In the genomic region with DNA sequence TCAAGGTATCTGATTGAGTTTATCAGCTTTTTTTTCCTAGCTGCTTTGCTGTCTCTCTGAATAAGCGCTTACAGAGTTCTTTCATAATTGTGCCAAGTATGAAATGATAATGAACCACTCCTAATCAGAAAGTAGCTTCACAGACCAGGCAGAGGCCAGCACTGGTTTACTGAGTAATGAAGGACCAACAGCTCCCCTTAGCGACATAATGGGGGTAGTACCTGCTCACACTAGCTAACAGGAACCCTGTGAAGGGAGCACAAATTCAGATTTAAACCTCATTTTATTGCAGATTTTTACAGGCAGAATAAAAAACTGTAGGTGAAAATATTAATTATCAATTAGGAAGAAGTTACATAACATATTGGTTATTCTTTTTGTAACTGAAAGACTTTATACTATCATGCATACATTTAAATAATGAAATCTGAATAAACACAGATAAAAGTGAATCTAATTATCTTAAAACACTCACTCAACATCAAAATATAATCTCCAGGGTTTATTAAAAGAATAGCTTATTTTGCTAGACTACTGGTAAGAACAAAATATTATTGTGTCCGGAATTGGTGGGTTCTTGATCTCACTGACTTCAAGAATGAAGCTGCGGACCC, we compare ENCODE assay signal across 9 cellular contexts. TPM values are rescaled to one million over a fixed set of nuclear protein-coding genes. Genes with fewer than 3 reads are reported as not detected.
A peak's percentile ranks its signal among the peaks of the same experiment; 100 is the strongest.
DNase-seq lines count a peak whose midpoint lies in the region; ATAC-seq, FAIRE-seq and TF ChIP-seq lines count a peak whose summit lies in the region.
"Had no signal": no experiment of that assay in that cellular context is flagged by ENCODE, and none has a peak within 500 bp of the region (broad histone marks: within the 10 kb centered on the region; RNA-seq: fewer than 3 reads in every experiment).

No MANE protein-coding gene starts in this region.

- no peaks in the 10 kb centered on the region for H3K79me2 ChIP-seq in GM12878 (ENCODE audit: control insufficient read depth, insufficient read depth, low read length)

- SMC1A ChIA-PET in GM12878 (lab: Charles Lee; ENCODE audit: uncharacterized antibody, unreplicated experiment): interaction anchor here (0.6 to 2.1 kb wide), 7 partner anchors 107 to 748 kb away, joined by 3 to 10 read pairs (median 4); no protein-coding TSS in a partner anchor

- peak; percentile 18 to 63 (median 39); a peak in 3 of 6 replicates for TF ChIP-seq CTCF in GM12878 (IDR thresholded peaks at IDR 0.05 in 2 of 3, conservative IDR thresholded peaks at IDR 0.05 in 1 of 3; ENCODE audit: control insufficient read depth in 2 of 3, extremely low read depth in 1 of 3, insufficient read depth in 1 of 3, low read depth in 3 of 3, low read length in 3 of 3)

- H3K27ac Mint-ChIP-seq in activated naive CD4-positive, alpha-beta T cell treated with anti-CD3 and anti-CD28 coated beads for 36 hours: no peak overlapping the region
- H3K27ac Mint-ChIP-seq in activated naive CD4-positive, alpha-beta T cell treated with anti-CD3 and anti-CD28 coated beads, Interleukin-2, amount 10 ng/mL, durations not matched to agents 7 days and 5 days: no peak overlapping the region
- H3K27ac Mint-ChIP-seq: stimulated activated naive CD8-positive, alpha-beta T cell treated with anti-CD3 and anti-CD28 coated beads, Interleukin-15, Interleukin-2, amounts not matched to agents 100 ng/mL and 50 ng/mL, for 24 hours had no signal

- no peak overlapping the region for H2AFZ ChIP-seq in GM12878 (ENCODE audit: control insufficient read depth, low read depth, low read length)

- TF ChIP-seq EP300 in GM12878 (IDR thresholded peaks at IDR 0.05; ENCODE audit: borderline replicate concordance in 1 of 2, control insufficient read depth in 1 of 2, low read depth in 2 of 2, low read length in 2 of 2): no peak

- no peaks in the 10 kb centered on the region for H3K27me3 ChIP-seq in GM12878 (replicated peaks in 1 of 2; ENCODE audit: control insufficient read depth in 2 of 2, insufficient read depth in 2 of 2, low read length in 1 of 2)

- POLR2A ChIA-PET in GM12878 (lab: Charles Lee): no interaction called here

- no peaks in the 10 kb centered on the region for H3K9me3 ChIP-seq in GM12878 (replicated peaks; ENCODE audit: control insufficient read depth, insufficient read depth, low read length)

- H3K4me3 Mint-ChIP-seq in activated naive CD4-positive, alpha-beta T cell treated with anti-CD3 and anti-CD28 coated beads for 36 hours: no peak overlapping the region
- H3K4me3 Mint-ChIP-seq in activated naive CD4-positive, alpha-beta T cell treated with anti-CD3 and anti-CD28 coated beads, Interleukin-2, amount 10 ng/mL, durations not matched to agents 7 days and 5 days: no peak overlapping the region
- H3K4me3 Mint-ChIP-seq: stimulated activated naive CD8-positive, alpha-beta T cell treated with anti-CD3 and anti-CD28 coated beads, Interleukin-15, Interleukin-2, amounts not matched to agents 100 ng/mL and 50 ng/mL, for 24 hours had no signal

- H3K9ac ChIP-seq in GM12878 (ENCODE audit: control insufficient read depth, insufficient read depth, low read length): no peak overlapping the region

- CTCF ChIA-PET in activated naive CD4-positive, alpha-beta T cell treated with anti-CD3 and anti-CD28 coated beads for 36 hours (lab: Charles Lee): interaction anchor here (0.8 to 1.3 kb wide), 3 partner anchors 46 to 1319 kb away, joined by 3 to 6 read pairs (median 3); no protein-coding TSS in a partner anchor
- CTCF ChIA-PET in activated naive CD4-positive, alpha-beta T cell treated with anti-CD3 and anti-CD28 coated beads, Interleukin-2, amount 10 ng/mL, durations not matched to agents 7 days and 5 days (lab: Charles Lee): interaction anchor here (0.6 kb wide), 1 partner anchor 147 kb away, joined by 3 read pairs; no protein-coding TSS in a partner anchor
- CTCF ChIA-PET in GM12878 (lab: Yijun Ruan, JAX): interaction anchor here (0.7 to 2.8 kb wide), 15 partner anchors 15 to 655 kb away, joined by 3 to 47 read pairs (median 4); no protein-coding TSS in a partner anchor

- H3K4me1 ChIP-seq in GM12878 (ENCODE audit: control insufficient read depth, insufficient read depth, low read length): no peaks in the 10 kb centered on the region

- H3K9me3 Mint-ChIP-seq in activated naive CD4-positive, alpha-beta T cell treated with anti-CD3 and anti-CD28 coated beads for 36 hours: peaks cover 5% of the 10 kb centered on the region
- peaks cover 8% of the 10 kb centered on the region for H3K9me3 Mint-ChIP-seq in activated naive CD4-positive, alpha-beta T cell treated with anti-CD3 and anti-CD28 coated beads, Interleukin-2, amount 10 ng/mL, durations not matched to agents 7 days and 5 days
- H3K9me3 Mint-ChIP-seq: stimulated activated naive CD8-positive, alpha-beta T cell treated with anti-CD3 and anti-CD28 coated beads, Interleukin-15, Interleukin-2, amounts not matched to agents 100 ng/mL and 50 ng/mL, for 24 hours had no signal

- in situ Hi-C loops in GM12878 (cut with MboI): no loop called here

- no peaks in the 10 kb centered on the region for H3K36me3 ChIP-seq in GM12878 (ENCODE audit: control insufficient read depth in 2 of 2, insufficient read depth in 2 of 2, low read length in 1 of 2)

- no peaks in the 10 kb centered on the region for H3K36me3 Mint-ChIP-seq in activated naive CD4-positive, alpha-beta T cell treated with anti-CD3 and anti-CD28 coated beads for 36 hours (ENCODE audit: low read depth)
- no peaks in the 10 kb centered on the region for H3K36me3 Mint-ChIP-seq in activated naive CD4-positive, alpha-beta T cell treated with anti-CD3 and anti-CD28 coated beads, Interleukin-2, amount 10 ng/mL, durations not matched to agents 7 days and 5 days

- no peak overlapping the region for H3K4me3 ChIP-seq in GM12878

- FAIRE-seq in GM12878 (lab: Jason Lieb, UNC): no peak

- H3K4me2 ChIP-seq in GM12878 (ENCODE audit: control insufficient read depth, insufficient read depth): no peak overlapping the region

- no TSS peak for BruUV-seq in GM12878 (replicated peaks; lab: Mats Ljungman, UMichigan)

- H3K27me3 Mint-ChIP-seq in activated naive CD4-positive, alpha-beta T cell treated with anti-CD3 and anti-CD28 coated beads for 36 hours (ENCODE audit: low read depth): peaks cover 3% of the 10 kb centered on the region
- H3K27me3 Mint-ChIP-seq in activated naive CD4-positive, alpha-beta T cell treated with anti-CD3 and anti-CD28 coated beads, Interleukin-2, amount 10 ng/mL, durations not matched to agents 7 days and 5 days: no peaks in the 10 kb centered on the region
- H3K27me3 Mint-ChIP-seq: stimulated activated naive CD8-positive, alpha-beta T cell treated with anti-CD3 and anti-CD28 coated beads, Interleukin-15, Interleukin-2, amounts not matched to agents 100 ng/mL and 50 ng/mL, for 24 hours had no signal

- H3K4me1 Mint-ChIP-seq in activated naive CD4-positive, alpha-beta T cell treated with anti-CD3 and anti-CD28 coated beads for 36 hours (ENCODE audit: low read depth): no peaks in the 10 kb centered on the region
- H3K4me1 Mint-ChIP-seq in activated naive CD4-positive, alpha-beta T cell treated with anti-CD3 and anti-CD28 coated beads, Interleukin-2, amount 10 ng/mL, durations not matched to agents 7 days and 5 days: no peaks in the 10 kb centered on the region

- RAD21 ChIA-PET in GM12878 (lab: Charles Lee; ENCODE audit: unreplicated experiment): interaction anchor here (0.6 to 2.3 kb wide), 7 partner anchors 59 to 257 kb away, joined by 3 to 12 read pairs (median 3); no protein-coding TSS in a partner anchor

- 0 out of 2 replicates have a peak, but pooled peaks have one; percentile 7 for TF ChIP-seq RAD21 in GM12878 (IDR thresholded peaks at IDR 0.05; ENCODE audit: insufficient read depth, low read depth, low read length)

- peak; percentile 27 for DNase-seq in activated naive CD4-positive, alpha-beta T cell treated with anti-CD3 and anti-CD28 coated beads for 36 hours
- DNase-seq in activated naive CD4-positive, alpha-beta T cell treated with anti-CD3 and anti-CD28 coated beads, Interleukin-2, amount 10 ng/mL, durations not matched to agents 7 days and 5 days: no peak
- DNase-seq in NCI-H2107 (lab: John Stamatoyannopoulos, UW) (peak; percentile 12), GM12878 (ENCODE audit: low read depth, low spot score) (no peak), iPS DF 4.7 (ENCODE audit: extremely low read depth, low spot score) (peak; percentile 38), superior temporal gyrus (ENCODE audit: extremely low spot score) (peak; percentile 74), NCI-H128 (lab: John Stamatoyannopoulos, UW; ENCODE audit: unreplicated experiment) (no peak)

- no peak for TF ChIP-seq POLR2A in GM12878 (IDR thresholded peaks at IDR 0.05; ENCODE audit: low read depth, low read length)

- intact Hi-C loops in activated naive CD4-positive, alpha-beta T cell treated with anti-CD3 and anti-CD28 coated beads for 36 hours (cut with micrococcal nuclease): loop anchor here (10.0 kb wide), 1 partner anchor 252 kb away; no protein-coding TSS in a partner anchor
- intact Hi-C loops in GM12878 (cut with micrococcal nuclease; ENCODE audit: unreplicated experiment): loop anchor here (1.0 to 5.0 kb wide), 3 partner anchors 139 to 635 kb away; no protein-coding TSS in a partner anchor

- no peaks in the 10 kb centered on the region for H4K20me1 ChIP-seq in GM12878 (ENCODE audit: control insufficient read depth, insufficient read depth)

- no peak overlapping the region for H3K27ac ChIP-seq in GM12878 (ENCODE audit: control insufficient read depth, insufficient read depth)

- WGBS in GM12878 (ENCODE audit: insufficient coverage, insufficient replicate concordance, low lambda C conversion rate, missing lambda C conversion rate): 42% methylated on average over 4 of the region's 4 CpGs

- ATAC-seq in GM12878: peak; percentile 78
- no peak for ATAC-seq in HG02840 (IDR thresholded peaks at IDR 0.05; ENCODE audit: low FRiP score, unreplicated experiment)

RNA-seq across cellular contexts. Expression of gene LRRC30, which starts 53.7 kb away (rescaled TPM):
- not detected for total RNA-seq in activated naive CD4-positive, alpha-beta T cell treated with anti-CD3 and anti-CD28 coated beads for 36 hours
- not detected in 2 replicates for total RNA-seq in GM12878 (2013; cell fraction: nucleolus; rRNA removed)
- total RNA-seq in GM12878 (2014; rRNA removed): not detected in 2 replicates
- total RNA-seq in GM12878 (2014; rRNA removed; fragmentation: Illumina TruSeq; extraction: Trizol): not detected in 2 replicates
- not detected in 2 replicates for total RNA-seq in GM12878 (2021)
- not detected for polyA plus RNA-seq in GM12878 (2011; ENCODE audit: low read depth)
- not detected in 2 replicates for polyA plus RNA-seq in GM12878 (2011; rRNA removed)
- not detected in 2 replicates for polyA plus RNA-seq in GM12878 (2011; cell fraction: cytosol; rRNA removed)
- polyA plus RNA-seq in GM12878 (2011; cell fraction: nucleus; rRNA removed): not detected in 2 replicates
- polyA plus RNA-seq in GM12878 (2012): not detected in 2 replicates
- not detected in 2 replicates for polyA plus RNA-seq in GM12878 (2014; fragmentation: Illumina TruSeq; extraction: Trizol)
- not detected for polyA plus RNA-seq in GM12878 (2014; fragmentation: Nextera tagmentation; extraction: Ambion mirVana)
- not detected in 2 replicates for polyA plus RNA-seq in GM12878 (2014; rRNA removed)
- polyA plus RNA-seq in GM12878 (2016; fragmentation: Nextera tagmentation; extraction: Ambion mirVana): not detected
- not detected in 2 replicates for polyA minus RNA-seq in GM12878 (2011; rRNA and poly(A)+ RNA removed)
- not detected in 2 replicates for polyA minus RNA-seq in GM12878 (2011; cell fraction: cytosol; rRNA and poly(A)+ RNA removed)
- polyA minus RNA-seq in GM12878 (2011; cell fraction: nucleus; rRNA and poly(A)+ RNA removed): not detected in 2 replicates

RNA-seq across cellular contexts. Expression of gene LAMA1, which starts 59.6 kb away (rescaled TPM):
- total RNA-seq in activated naive CD4-positive, alpha-beta T cell treated with anti-CD3 and anti-CD28 coated beads for 36 hours: not detected
- 0.06 TPM in 1 of 2 replicates, not detected in the other for total RNA-seq in GM12878 (2013; cell fraction: nucleolus; rRNA removed)
- total RNA-seq in GM12878 (2014; rRNA removed) (under 0.01 TPM in 1 of 2 replicates, not detected in the other), GM12878 (2014; rRNA removed; fragmentation: Illumina TruSeq; extraction: Trizol) (under 0.01 TPM in 1 of 2 replicates, not detected in the other), GM12878 (2021) (0.13 TPM in 2 replicates)
- polyA plus RNA-seq in GM12878 (2011; ENCODE audit: low read depth): not detected
- polyA plus RNA-seq in GM12878 (2011; rRNA removed) (1.5 and 1.9 TPM in 2 replicates), GM12878 (2014; fragmentation: Illumina TruSeq; extraction: Trizol) (not detected in 2 replicates), GM12878 (2014; fragmentation: Nextera tagmentation; extraction: Ambion mirVana) (not detected), GM12878 (2014; rRNA removed) (not detected in 2 replicates), GM12878 (2016; fragmentation: Nextera tagmentation; extraction: Ambion mirVana) (not detected)
- 1.3 and 1.6 TPM in 2 replicates for polyA plus RNA-seq in GM12878 (2011; cell fraction: cytosol; rRNA removed)
- 9.1 and 10.3 TPM in 2 replicates for polyA plus RNA-seq in GM12878 (2011; cell fraction: nucleus; rRNA removed)
- polyA plus RNA-seq in GM12878 (2012): 0.07 TPM in 1 of 2 replicates, not detected in the other
- 3.4 and 3.7 TPM in 2 replicates for polyA minus RNA-seq in GM12878 (2011; rRNA and poly(A)+ RNA removed)
- 2.0 and 3.2 TPM in 2 replicates for polyA minus RNA-seq in GM12878 (2011; cell fraction: cytosol; rRNA and poly(A)+ RNA removed)
- 3.6 and 5.7 TPM in 2 replicates for polyA minus RNA-seq in GM12878 (2011; cell fraction: nucleus; rRNA and poly(A)+ RNA removed)

Comparison
In these comparisons a context has a peak if more than half of its experiments do, and no peak if none do; other contexts are left out.
1. DNase-seq: peak in activated naive CD4-positive, alpha-beta T cell treated with anti-CD3 and anti-CD28 coated beads for 36 hours (single experiment), NCI-H2107 (single experiment), iPS DF 4.7 (single experiment) and superior temporal gyrus (single experiment); none in activated naive CD4-positive, alpha-beta T cell treated with anti-CD3 and anti-CD28 coated beads, Interleukin-2, amount 10 ng/mL, durations not matched to agents 7 days and 5 days (single experiment), GM12878 (single experiment) and NCI-H128 (single experiment).